In genomic region chr1:79117376-79117775, GRCh38 we compare ENCODE assay signal across 19 cellular contexts.
"Had no signal": no experiment of that assay in that cellular context is flagged by ENCODE, and none has a peak within 500 bp of the region (broad histone marks: within the 10 kb centered on the region; RNA-seq: fewer than 3 reads in every experiment).

No MANE protein-coding gene starts in this region.

- H3K4me1 ChIP-seq: ascending aorta, right lobe of liver, tibial nerve had no signal

- FAIRE-seq: colon, frontal cortex, keratinocyte had no signal

- H3K9me3 ChIP-seq: ascending aorta, right lobe of liver, tibial nerve had no signal

- H3K27ac ChIP-seq: ascending aorta, right lobe of liver, skin epidermis, tibial nerve had no signal

- H3K27me3 ChIP-seq: ascending aorta, right lobe of liver, tibial nerve had no signal

- DNase-seq: activated B cell treated with CpG ODN at 0.5 μM for 24 hours; activated CD8-positive, alpha-beta memory T cell treated with anti-CD3 and anti-CD28 coated beads, Interleukin-2, amount 10 ng/mL, durations not matched to agents 7 days and 5 days; activated CD8-positive, alpha-beta T cell treated with anti-CD3 and anti-CD28 coated beads, Interleukin-2, amount 10 ng/mL, durations not matched to agents 7 days and 5 days; activated naive CD4-positive, alpha-beta T cell; activated T-cell treated with anti-CD3 and anti-CD28 coated beads, Interleukin-2, amount 50 U/mL, for 72 hours; dermis blood vessel endothelial cell; effector CD4-positive, alpha-beta T cell; glutamatergic neuron; left cardiac atrium; left ventricle myocardium superior; right lobe of liver; stimulated activated naive CD4-positive, alpha-beta T cell; T-cell had no signal

- H3K36me3 ChIP-seq: ascending aorta, right lobe of liver, tibial nerve had no signal

- H3K4me3 ChIP-seq: ascending aorta, right lobe of liver, skin epidermis, tibial nerve had no signal
